12 cellular contexts compared by ENCODE assay signal in genomic region chr6:49326337-49326736, GRCh38.
DNase-seq lines count a peak whose midpoint lies in the region; ATAC-seq lines count a peak whose summit lies in the region.
"Had no signal": no experiment of that assay in that cellular context is flagged by ENCODE, and none has a peak within 500 bp of the region (broad histone marks: within the 10 kb centered on the region; RNA-seq: fewer than 3 reads in every experiment).

No MANE protein-coding gene starts in this region.

- peak; percentile 89 for DNase-seq in HT1080 (ENCODE audit: low read depth)
- DNase-seq in astrocyte of the hippocampus (ENCODE audit: low read depth, low spot score), result peak; percentile 16
- peak; percentile 3 for DNase-seq in hepatic stellate cell (ENCODE audit: low spot score)
- DNase-seq in islet precursor cell, result no peak
- DNase-seq in NCI-H1092 (lab: John Stamatoyannopoulos, UW), result no peak
- DNase-seq in HuH-7.5 (ENCODE audit: low spot score), result no peak
- DNase-seq: colonic mucosa, NCI-H187, testis had no signal

- peak overlapping the region; percentile 78 for H2AFZ ChIP-seq in ACC112 (ENCODE audit: low read length, unreplicated experiment)

- H3K27me3 ChIP-seq in ACC112 (ENCODE audit: insufficient read depth, low read length), result no peaks in the 10 kb centered on the region
- H3K27me3 ChIP-seq: colonic mucosa, testis had no signal

- H3K79me2 ChIP-seq in ACC112 (ENCODE audit: control insufficient read depth, insufficient read depth, low read length, unreplicated experiment), result no peaks in the 10 kb centered on the region

- H3K36me3 ChIP-seq in ACC112 (ENCODE audit: insufficient read depth, low read length), result no peaks in the 10 kb centered on the region
- H3K36me3 ChIP-seq: colonic mucosa had no signal

- H3K4me3 ChIP-seq in ACC112 (ENCODE audit: low read depth, low read length), result peak overlapping the region; percentile 56
- H3K4me3 ChIP-seq: colonic mucosa, testis had no signal

- ATAC-seq in GM21825 (IDR thresholded peaks at IDR 0.05; ENCODE audit: unreplicated experiment), result no peak

- peak overlapping the region; percentile 86 for H3K27ac ChIP-seq in ACC112 (ENCODE audit: low read depth, low read length)
- H3K27ac ChIP-seq: C4-2B, colonic mucosa, testis had no signal

- peaks cover 29% of the 10 kb centered on the region for H3K4me1 ChIP-seq in ACC112 (ENCODE audit: control insufficient read depth, insufficient read depth, low read length, unreplicated experiment)
- H3K4me1 ChIP-seq: colonic mucosa, testis had no signal

Comparison
In these comparisons a context has a peak if more than half of its experiments do, and no peak if none do; other contexts are left out.
1. DNase-seq: peak in HT1080 (single experiment), astrocyte of the hippocampus (single experiment) and hepatic stellate cell (single experiment); none in islet precursor cell (single experiment), NCI-H1092 (single experiment) and HuH-7.5 (single experiment).